25 cellular contexts compared by ENCODE assay signal in the genomic region with DNA sequence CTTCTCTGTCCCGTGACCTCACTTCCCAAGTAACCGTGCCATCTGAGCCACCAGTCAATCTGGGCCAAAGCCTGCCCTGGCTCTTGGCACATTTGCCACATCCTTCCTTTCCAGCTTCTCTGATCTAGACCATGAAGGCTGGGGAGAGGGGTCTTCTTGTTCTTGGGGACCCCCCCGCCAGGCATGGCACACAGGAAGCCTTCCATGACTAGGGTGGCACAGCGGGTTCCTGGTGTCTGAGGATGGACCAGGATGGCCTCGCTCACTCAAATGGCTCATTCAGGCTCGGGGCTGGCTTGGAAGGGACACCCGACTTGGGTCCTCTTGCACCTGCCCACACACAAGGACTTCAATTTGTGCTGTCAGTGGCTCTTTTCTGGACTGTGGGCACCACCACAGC.
"Had no signal": no experiment of that assay in that cellular context is flagged by ENCODE, and none has a peak within 500 bp of the region (broad histone marks: within the 10 kb centered on the region; RNA-seq: fewer than 3 reads in every experiment).

No MANE protein-coding gene starts in this region.

- H3K36me3 ChIP-seq: colonic mucosa, gastrocnemius medialis, neural progenitor cell, uterus had no signal

- H3K27ac ChIP-seq: colonic mucosa, gastrocnemius medialis, hepatocyte, neural progenitor cell, testis, uterus had no signal

- H3K9ac ChIP-seq: neural progenitor cell had no signal

- H3K9me3 ChIP-seq: colonic mucosa, gastrocnemius medialis, testis, uterus had no signal

- H3K27me3 ChIP-seq: colonic mucosa, gastrocnemius medialis, hepatocyte, neural progenitor cell, testis, uterus had no signal

- H3K4me1 ChIP-seq: colonic mucosa, neural progenitor cell, uterus had no signal

- H3K79me2 ChIP-seq: hepatocyte had no signal

- DNase-seq: activated CD4-positive, alpha-beta T cell treated with anti-CD3 and anti-CD28 coated beads for 4 hours; activated CD4-positive, alpha-beta T cell treated with anti-CD3 and anti-CD28 coated beads, Interleukin-2, amount 50 U/mL, for 4 hours; activated CD4-positive, CD25-positive, alpha-beta regulatory T cell; activated effector memory CD4-positive, alpha-beta T cell treated with Interleukin-2 at 50 U/mL for 16 hours; activated naive CD4-positive, alpha-beta T cell treated with Interleukin-2 at 50 U/mL for 16 hours; central memory CD4-positive, alpha-beta T cell; effector CD8-positive, alpha-beta T cell; gastrocnemius medialis; islet precursor cell; midbrain; naive thymus-derived CD4-positive, alpha-beta T cell; occipital lobe; stimulated activated CD4-positive, alpha-beta T cell treated with anti-CD3 and anti-CD28 coated beads, Interleukin-2, amount 100 ng/mL, for 48 hours; stimulated activated naive CD8-positive, alpha-beta T cell treated with anti-CD3 and anti-CD28 coated beads, Interleukin-15, Interleukin-2, amounts not matched to agents 100 U/mL and 50 U/mL, for 24 hours; T-cell; testis; trophoblast cell; uterus had no signal

- H2AFZ ChIP-seq: hepatocyte, neural progenitor cell had no signal

- FAIRE-seq: astrocyte, endometrium had no signal

- H3K4me3 ChIP-seq: colonic mucosa, gastrocnemius medialis, hepatocyte, neural progenitor cell, testis, uterus had no signal

- ATAC-seq: gastrocnemius medialis; left colon; naive thymus-derived CD4-positive, alpha-beta T cell; right cardiac atrium; stimulated activated naive CD8-positive, alpha-beta T cell treated with anti-CD3 and anti-CD28 coated beads, Interleukin-15, Interleukin-2, amounts not matched to agents 100 U/mL and 50 U/mL, for 24 hours; T-cell had no signal

- H3K4me2 ChIP-seq: hepatocyte, neural progenitor cell had no signal
